ENCODE assay signal across 1 cellular context in the genomic region with DNA sequence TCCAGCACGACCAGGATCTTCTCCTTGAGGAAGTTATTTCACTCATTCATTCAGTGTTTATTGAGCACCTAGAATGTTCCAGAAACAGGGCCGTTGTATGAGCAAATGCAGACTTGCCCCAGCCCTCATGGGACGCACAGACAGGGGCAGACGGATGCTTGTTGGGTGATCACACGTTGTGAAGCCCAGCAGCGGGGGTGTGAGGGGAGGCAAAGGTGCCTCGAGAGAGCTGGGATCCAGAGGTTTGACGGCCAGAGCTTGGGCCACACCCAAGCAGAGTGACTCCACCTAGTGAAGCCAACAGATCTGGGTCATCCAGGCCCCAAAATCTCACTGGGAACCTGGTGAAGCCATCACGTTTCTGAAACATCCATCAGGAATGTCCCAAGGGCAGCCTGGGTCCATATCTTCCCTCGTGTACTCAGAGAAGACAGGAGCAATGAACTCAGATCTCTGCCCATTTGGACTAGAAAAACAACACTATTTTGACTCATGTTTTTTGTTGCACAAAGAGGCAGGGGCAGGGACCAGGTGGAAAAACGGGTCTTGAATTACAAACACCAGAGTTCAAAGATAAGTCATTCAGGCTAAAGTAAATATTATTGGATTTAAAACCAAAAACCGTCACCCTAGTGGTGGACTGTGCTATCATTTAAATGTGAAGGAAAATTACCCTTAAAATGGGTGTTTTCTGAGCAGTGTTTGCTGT.
TF ChIP-seq lines count a peak whose summit lies in the region.

No MANE protein-coding gene starts in this region.

TF ChIP-seq in GM12878, 131 proteins besides CTCF, POLR2A, EP300 and RAD21 (continued from another document):
- TF ChIP-seq, protein P1, sequence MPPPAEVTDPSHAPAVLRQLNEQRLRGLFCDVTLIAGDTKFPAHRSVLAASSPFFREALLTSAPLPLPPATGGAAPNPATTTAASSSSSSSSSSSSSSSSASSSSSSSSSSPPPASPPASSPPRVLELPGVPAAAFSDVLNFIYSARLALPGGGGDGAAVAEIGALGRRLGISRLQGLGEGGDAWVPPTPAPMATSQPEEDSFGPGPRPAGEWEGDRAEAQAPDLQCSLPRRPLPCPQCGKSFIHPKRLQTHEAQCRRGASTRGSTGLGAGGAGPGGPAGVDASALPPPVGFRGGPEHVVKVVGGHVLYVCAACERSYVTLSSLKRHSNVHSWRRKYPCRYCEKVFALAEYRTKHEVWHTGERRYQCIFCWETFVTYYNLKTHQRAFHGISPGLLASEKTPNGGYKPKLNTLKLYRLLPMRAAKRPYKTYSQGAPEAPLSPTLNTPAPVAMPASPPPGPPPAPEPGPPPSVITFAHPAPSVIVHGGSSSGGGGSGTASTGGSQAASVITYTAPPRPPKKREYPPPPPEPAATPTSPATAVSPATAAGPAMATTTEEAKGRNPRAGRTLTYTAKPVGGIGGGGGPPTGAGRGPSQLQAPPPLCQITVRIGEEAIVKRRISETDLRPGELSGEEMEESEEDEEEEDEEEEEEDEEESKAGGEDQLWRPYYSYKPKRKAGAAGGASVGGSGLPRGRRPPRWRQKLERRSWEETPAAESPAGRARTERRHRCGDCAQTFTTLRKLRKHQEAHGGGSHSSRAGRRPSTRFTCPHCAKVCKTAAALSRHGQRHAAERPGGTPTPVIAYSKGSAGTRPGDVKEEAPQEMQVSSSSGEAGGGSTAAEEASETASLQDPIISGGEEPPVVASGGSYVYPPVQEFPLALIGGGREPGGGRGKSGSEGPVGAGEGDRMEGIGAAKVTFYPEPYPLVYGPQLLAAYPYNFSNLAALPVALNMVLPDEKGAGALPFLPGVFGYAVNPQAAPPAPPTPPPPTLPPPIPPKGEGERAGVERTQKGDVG (CRISPR knock-in tag; IDR thresholded peaks at IDR 0.05) = no peak
- TF ChIP-seq, protein P2, sequence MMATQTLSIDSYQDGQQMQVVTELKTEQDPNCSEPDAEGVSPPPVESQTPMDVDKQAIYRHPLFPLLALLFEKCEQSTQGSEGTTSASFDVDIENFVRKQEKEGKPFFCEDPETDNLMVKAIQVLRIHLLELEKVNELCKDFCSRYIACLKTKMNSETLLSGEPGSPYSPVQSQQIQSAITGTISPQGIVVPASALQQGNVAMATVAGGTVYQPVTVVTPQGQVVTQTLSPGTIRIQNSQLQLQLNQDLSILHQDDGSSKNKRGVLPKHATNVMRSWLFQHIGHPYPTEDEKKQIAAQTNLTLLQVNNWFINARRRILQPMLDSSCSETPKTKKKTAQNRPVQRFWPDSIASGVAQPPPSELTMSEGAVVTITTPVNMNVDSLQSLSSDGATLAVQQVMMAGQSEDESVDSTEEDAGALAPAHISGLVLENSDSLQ (IDR thresholded peaks at IDR 0.05) = no peak
- TF ChIP-seq, protein P3, sequence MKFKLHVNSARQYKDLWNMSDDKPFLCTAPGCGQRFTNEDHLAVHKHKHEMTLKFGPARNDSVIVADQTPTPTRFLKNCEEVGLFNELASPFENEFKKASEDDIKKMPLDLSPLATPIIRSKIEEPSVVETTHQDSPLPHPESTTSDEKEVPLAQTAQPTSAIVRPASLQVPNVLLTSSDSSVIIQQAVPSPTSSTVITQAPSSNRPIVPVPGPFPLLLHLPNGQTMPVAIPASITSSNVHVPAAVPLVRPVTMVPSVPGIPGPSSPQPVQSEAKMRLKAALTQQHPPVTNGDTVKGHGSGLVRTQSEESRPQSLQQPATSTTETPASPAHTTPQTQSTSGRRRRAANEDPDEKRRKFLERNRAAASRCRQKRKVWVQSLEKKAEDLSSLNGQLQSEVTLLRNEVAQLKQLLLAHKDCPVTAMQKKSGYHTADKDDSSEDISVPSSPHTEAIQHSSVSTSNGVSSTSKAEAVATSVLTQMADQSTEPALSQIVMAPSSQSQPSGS (IDR thresholded peaks at IDR 0.05; ENCODE audit: low read length) = no peak
- TF ChIP-seq POU2F2 (IDR thresholded peaks at IDR 0.05; ENCODE audit: borderline replicate concordance, low read depth, low read length) = no peak
- no peak for TF ChIP-seq ESRRA (IDR thresholded peaks at IDR 0.05; ENCODE audit: low read length)
